Comparison of ENCODE assay signal across 20 cellular contexts in the genomic region with DNA sequence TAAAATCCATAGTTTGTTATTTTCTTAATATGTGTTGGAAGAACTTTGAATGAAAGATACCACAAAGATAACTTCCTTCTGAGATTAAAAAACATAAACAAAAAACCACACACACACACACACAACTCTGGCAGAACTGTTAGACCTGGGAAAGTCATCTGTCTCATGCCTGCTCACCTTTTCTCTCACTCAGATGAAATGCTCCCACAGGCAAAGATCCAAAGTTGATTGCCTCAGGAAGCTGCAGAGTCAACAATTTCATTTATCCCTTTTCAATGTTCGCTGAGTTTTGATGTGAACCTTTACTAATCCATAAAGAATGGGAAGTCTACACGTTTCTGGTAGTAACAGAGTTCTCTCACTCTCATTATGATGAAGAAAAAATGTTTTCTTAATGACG.
"Had no signal": no experiment of that assay in that cellular context is flagged by ENCODE, and none has a peak within 500 bp of the region (broad histone marks: within the 10 kb centered on the region; RNA-seq: fewer than 3 reads in every experiment).

No MANE protein-coding gene starts in this region.

- H3K27ac ChIP-seq: left lung, neutrophil, suprapubic skin, thyroid gland had no signal

- H3K4me3 Mint-ChIP-seq: naive thymus-derived CD4-positive, alpha-beta T cell; type B pancreatic cell had no signal

- ATAC-seq: esophagus mucosa; left lung; naive thymus-derived CD4-positive, alpha-beta T cell; stimulated activated naive CD8-positive, alpha-beta T cell treated with anti-CD3 and anti-CD28 coated beads, Interleukin-15, Interleukin-2, amounts not matched to agents 100 U/mL and 50 U/mL, for 24 hours had no signal

- H3K9me3 ChIP-seq: heart right ventricle, left lung, neutrophil, suprapubic skin, thyroid gland had no signal

- H3K4me3 ChIP-seq: heart right ventricle, left lung, suprapubic skin, thyroid gland had no signal

- H3K27me3 Mint-ChIP-seq: type B pancreatic cell had no signal

- H3K36me3 ChIP-seq: left lung, neutrophil had no signal

- H3K27ac Mint-ChIP-seq: naive thymus-derived CD4-positive, alpha-beta T cell; type B pancreatic cell had no signal

- H3K27me3 ChIP-seq: heart right ventricle, left lung, neutrophil, suprapubic skin, thyroid gland had no signal

- H3K4me1 ChIP-seq: left lung, suprapubic skin, thyroid gland had no signal

- FAIRE-seq: endometrium, frontal cortex, islet of Langerhans, small intestine, urothelium cell line had no signal

- DNase-seq: cortex of kidney; effector memory CD4-positive, alpha-beta T cell; heart right ventricle; hypothalamus; kidney glomerular epithelial cell; left lung; naive thymus-derived CD4-positive, alpha-beta T cell; posterior cingulate gyrus; small intestine; stimulated activated CD4-positive, alpha-beta T cell treated with anti-CD3 and anti-CD28 coated beads, Interleukin-12 subunit alpha, Interleukin-12 subunit beta, amount 100 ng/mL, for 4 hours; stimulated activated naive CD8-positive, alpha-beta T cell treated with anti-CD3 and anti-CD28 coated beads, Interleukin-15, Interleukin-2, amounts not matched to agents 100 U/mL and 50 U/mL, for 24 hours; thyroid gland had no signal

- H3K36me3 Mint-ChIP-seq: naive thymus-derived CD4-positive, alpha-beta T cell had no signal

- H3K9me3 Mint-ChIP-seq: type B pancreatic cell had no signal
